Comparison of ENCODE assay signal across 9 cellular contexts in the genomic region with DNA sequence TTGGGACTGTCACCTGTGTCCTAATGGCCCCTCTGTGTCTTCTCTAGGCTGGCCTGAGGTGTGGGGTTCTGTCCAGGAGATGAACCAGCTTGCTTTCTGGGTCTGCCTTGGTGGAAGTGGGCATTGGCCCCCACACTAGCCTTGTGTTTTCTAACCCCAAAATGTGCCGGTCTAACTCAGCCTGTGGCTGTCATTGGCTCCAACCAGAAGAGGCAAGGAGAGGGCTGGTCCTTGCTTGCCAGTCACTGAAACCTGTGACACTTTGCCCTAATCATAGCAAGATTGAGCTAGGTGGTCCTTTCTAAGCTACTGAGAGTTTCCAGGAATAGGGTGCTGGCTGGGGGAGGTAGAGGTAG. TPM values are rescaled to one million over a fixed set of nuclear protein-coding genes. Genes with fewer than 3 reads are reported as not detected.
A peak's percentile ranks its signal among the peaks of the same experiment; 100 is the strongest.
DNase-seq lines count a peak whose midpoint lies in the region; ATAC-seq and TF ChIP-seq lines count a peak whose summit lies in the region.
"Had no signal": no experiment of that assay in that cellular context is flagged by ENCODE, and none has a peak within 500 bp of the region (broad histone marks: within the 10 kb centered on the region; RNA-seq: fewer than 3 reads in every experiment).

No MANE protein-coding gene starts in this region.

- H3K36me3 Mint-ChIP-seq in osteocyte (ENCODE audit: unreplicated experiment), result peaks cover 4% of the 10 kb centered on the region

- ATAC-seq in HG02588 (IDR thresholded peaks at IDR 0.05; ENCODE audit: unreplicated experiment), result no peak

- H3K27ac Mint-ChIP-seq in osteocyte (ENCODE audit: unreplicated experiment), result peak overlapping the region; percentile 50

- no peak overlapping the region for H3K27ac ChIP-seq in duodenal mucosa (ENCODE audit: low read depth, low read length)

- TF ChIP-seq POLR2A in NB4 (IDR thresholded peaks at IDR 0.05; ENCODE audit: extremely low read depth, insufficient read length), result no peak

- no peaks in the 10 kb centered on the region for H3K27me3 ChIP-seq in duodenal mucosa (ENCODE audit: control insufficient read depth in 1 of 2, insufficient read depth in 2 of 2, low read length in 2 of 2)

- peak overlapping the region; percentile 99 for H3K4me3 ChIP-seq in NB4 (ENCODE audit: low read depth, low read length)
- peak overlapping the region; percentile 86 to 93 for H3K4me3 ChIP-seq in duodenal mucosa (ENCODE audit: low read depth in 1 of 2, low read length in 2 of 2)

- no peaks in the 10 kb centered on the region for H3K9me3 Mint-ChIP-seq in osteocyte (ENCODE audit: unreplicated experiment)

- H3K4me3 Mint-ChIP-seq in osteocyte (ENCODE audit: unreplicated experiment), result peak overlapping the region; percentile 48

- in situ Hi-C loops in Caki2 (cut with HindIII; ENCODE audit: low pct_unique_long_range_greater_than_20kb, low sequenced_read_pairs), result no loop called here

- peaks cover 40% of the 10 kb centered on the region for H3K4me1 Mint-ChIP-seq in osteocyte (ENCODE audit: unreplicated experiment)

- peaks cover 16 to 33% of the 10 kb centered on the region in 2 donors for H3K36me3 ChIP-seq in duodenal mucosa (ENCODE audit: control insufficient read depth in 1 of 2, insufficient read depth in 2 of 2, low read length in 2 of 2)

- no peaks in the 10 kb centered on the region for H3K9me3 ChIP-seq in duodenal mucosa (ENCODE audit: control insufficient read depth in 1 of 2, low read length in 2 of 2)

- DNase-seq in Caki2 (ENCODE audit: low read depth) (peak; percentile 26), NB4 (ENCODE audit: low read depth) (peak; percentile 45), osteocyte (ENCODE audit: extremely low spot score, unreplicated experiment) (no peak), DMS153 (lab: John Stamatoyannopoulos, UW) (no peak), OCI-M2 (lab: John Stamatoyannopoulos, UW; ENCODE audit: unreplicated experiment) (no peak), SK-N-DZ (ENCODE audit: low spot score) (no peak)

- peaks cover 44 to 62% of the 10 kb centered on the region in 2 donors for H3K4me1 ChIP-seq in duodenal mucosa (ENCODE audit: control insufficient read depth in 1 of 2, insufficient read depth in 2 of 2, low read length in 2 of 2)

- H3K9ac ChIP-seq in duodenal mucosa (ENCODE audit: low read depth in 1 of 2, low read length in 2 of 2), result peak overlapping the region; percentile 60 to 78

- TF ChIP-seq CTCF in NB4 (IDR thresholded peaks at IDR 0.05; ENCODE audit: low read depth, low read length), result no peak
- no peak for TF ChIP-seq CTCF in osteocyte (IDR thresholded peaks at IDR 0.05)

- H3K27me3 Mint-ChIP-seq in osteocyte (ENCODE audit: unreplicated experiment), result no peaks in the 10 kb centered on the region

RNA-seq across cellular contexts. Expression of gene C15orf39, which starts 2.2 kb away (rescaled TPM):
- 7.6 and 7.7 TPM in 2 replicates for total RNA-seq in Caki2 (2014; rRNA removed; shearing (Covaris generic); ENCODE audit: low replicate concordance)
- 19.4 and 20.1 TPM in 2 replicates for total RNA-seq in osteocyte
- 9.6 and 10.9 TPM in 2 replicates for polyA plus RNA-seq in SK-N-DZ (2014; cell fraction: cytosol; rRNA removed)
- 3.4 and 6.2 TPM in 2 replicates for polyA plus RNA-seq in SK-N-DZ (2014; cell fraction: nucleus; rRNA removed)

RNA-seq across cellular contexts. Expression of gene GOLGA6C, which starts 54.2 kb away (rescaled TPM):
- not detected in 2 replicates for total RNA-seq in Caki2 (2014; rRNA removed; shearing (Covaris generic); ENCODE audit: low replicate concordance)
- not detected in 2 replicates for total RNA-seq in osteocyte
- polyA plus RNA-seq in SK-N-DZ (2014; cell fraction: cytosol; rRNA removed), result not detected in 2 replicates
- not detected in 2 replicates for polyA plus RNA-seq in SK-N-DZ (2014; cell fraction: nucleus; rRNA removed)
- total RNA-seq: T-helper 1 cell treated with Interleukin-12 subunit alpha and Interleukin-12 subunit beta and Interleukin-4 antibody, amounts not matched to agents 30 ng/mL and 1 ng/mL, for 36 hours had no signal

Comparison
In these comparisons a context has a peak if more than half of its experiments do, and no peak if none do; other contexts are left out.
1. DNase-seq: peak in Caki2 (single experiment) and NB4 (single experiment); none in osteocyte (single experiment), DMS153 (single experiment), OCI-M2 (single experiment) and SK-N-DZ (single experiment).